In the genomic region with DNA sequence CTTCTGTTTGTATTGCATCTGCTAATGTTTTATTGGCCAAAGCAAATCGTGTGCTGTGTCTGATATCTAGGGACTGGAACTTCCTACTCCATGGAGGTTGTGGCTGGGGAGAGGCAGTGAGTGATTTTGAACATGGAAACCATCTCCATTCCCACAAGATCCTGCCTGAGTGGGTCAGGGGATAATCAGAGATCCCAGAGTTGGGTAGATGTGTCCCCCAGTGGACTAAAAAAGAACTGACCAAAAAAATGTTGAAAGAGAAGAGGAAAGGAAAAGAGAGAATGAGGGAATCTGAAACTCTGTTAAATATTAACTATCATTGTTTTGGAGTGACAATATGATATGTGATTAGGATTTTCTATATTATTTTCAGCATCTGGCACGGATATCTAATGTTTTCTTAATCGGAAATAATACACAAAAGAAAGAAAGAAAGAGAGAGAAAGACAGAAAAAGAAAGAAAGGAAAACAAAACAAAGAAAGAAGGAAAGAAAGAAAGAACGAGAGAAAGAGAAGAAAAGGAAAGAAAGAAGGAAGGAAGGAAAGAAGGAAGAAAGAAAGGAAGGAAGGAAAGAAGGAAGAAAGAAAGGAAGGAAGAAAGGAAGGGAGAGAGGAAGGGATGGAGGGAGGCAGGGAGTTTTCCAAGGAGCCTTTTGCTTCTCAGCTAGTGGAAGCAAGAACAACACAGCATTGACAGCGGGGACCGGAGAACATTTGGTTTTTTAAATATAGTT, we compare ENCODE assay signal across 17 cellular contexts.
A peak's percentile ranks its signal among the peaks of the same experiment; 100 is the strongest.
DNase-seq lines count a peak whose midpoint lies in the region; ATAC-seq and TF ChIP-seq lines count a peak whose summit lies in the region.
"Had no signal": no experiment of that assay in that cellular context is flagged by ENCODE, and none has a peak within 500 bp of the region (broad histone marks: within the 10 kb centered on the region; RNA-seq: fewer than 3 reads in every experiment).

No MANE protein-coding gene starts in this region.

- 29% methylated on average over 6 of the region's 6 CpGs for WGBS in SK-N-SH (ENCODE audit: low lambda C conversion rate)
- 71% methylated on average over 6 of the region's 6 CpGs for WGBS in hepatocyte (ENCODE audit: low lambda C conversion rate, missing lambda C conversion rate)

- no peak for ATAC-seq in SK-N-SH treated with all-trans-retinoic acid at 6 μM for 48 hours

- TF ChIP-seq EP300 in SK-N-SH (IDR thresholded peaks at IDR 0.05; ENCODE audit: borderline replicate concordance in 1 of 2, low read depth in 1 of 2, low read length in 1 of 2) = no peak

- CTCF ChIA-PET in SK-N-SH (lab: Yijun Ruan, JAX) = interaction anchor here (1.1 kb wide), 1 partner anchor 11 kb away, joined by 3 read pairs; no protein-coding TSS in a partner anchor

- H3K27ac ChIP-seq in SK-N-SH (ENCODE audit: low read depth in 2 of 2, low read length in 1 of 2) (no peak overlapping the region), hepatocyte (no peak overlapping the region)
- H3K27ac ChIP-seq: Peyer's patch had no signal

- H3K4me3 ChIP-seq in SK-N-SH (ENCODE audit: low read depth in 2 of 2, low read length in 1 of 2) (no peak overlapping the region), hepatocyte (no peak overlapping the region)
- H3K4me3 ChIP-seq: HAP-1, Peyer's patch had no signal

- H3K4me3 Mint-ChIP-seq in activated T-cell treated with anti-CD3 and anti-CD28 coated beads, Interleukin-2, amount 50 U/mL, for 24 hours = no peak overlapping the region

- H3K9me3 ChIP-seq in SK-N-SH = peaks cover 8% of the 10 kb centered on the region; the same call in 1 of the 2 replicates
- no peaks in the 10 kb centered on the region for H3K9me3 ChIP-seq in hepatocyte (ENCODE audit: low read depth)
- H3K9me3 ChIP-seq: HAP-1, Peyer's patch had no signal

- H3K36me3 Mint-ChIP-seq in activated T-cell treated with anti-CD3 and anti-CD28 coated beads, Interleukin-2, amount 50 U/mL, for 24 hours (ENCODE audit: low read depth) = no peaks in the 10 kb centered on the region

- H4K20me1 ChIP-seq in SK-N-SH (ENCODE audit: insufficient read depth) (no peaks in the 10 kb centered on the region), hepatocyte (ENCODE audit: insufficient read depth, poor library complexity, severe bottlenecking) (no peaks in the 10 kb centered on the region)

- in situ Hi-C loops in SK-MEL-5 (cut with HindIII; ENCODE audit: low pct_unique_long_range_greater_than_20kb, low sequenced_read_pairs) = no loop called here

- H3K9ac ChIP-seq in SK-N-SH = no peak overlapping the region

- H3K4me2 ChIP-seq in SK-N-SH = no peak overlapping the region
- no peak overlapping the region for H3K4me2 ChIP-seq in hepatocyte

- H3K27ac Mint-ChIP-seq in activated T-cell treated with anti-CD3 and anti-CD28 coated beads, Interleukin-2, amount 50 U/mL, for 24 hours = no peak overlapping the region

- no peaks in the 10 kb centered on the region for H3K9me3 Mint-ChIP-seq in activated T-cell treated with anti-CD3 and anti-CD28 coated beads, Interleukin-2, amount 50 U/mL, for 24 hours

- H3K9me2 ChIP-seq in SK-N-SH (no peaks in the 10 kb centered on the region), hepatocyte (replicated peaks; ENCODE audit: insufficient read depth) (no peaks in the 10 kb centered on the region)

- no peaks in the 10 kb centered on the region for H3K36me3 ChIP-seq in SK-N-SH (replicated peaks in 1 of 2; ENCODE audit: control insufficient read depth in 1 of 2, insufficient read depth in 2 of 2, low read length in 1 of 2)
- H3K36me3 ChIP-seq in hepatocyte (replicated peaks; ENCODE audit: insufficient read depth, low read depth) = no peaks in the 10 kb centered on the region
- H3K36me3 ChIP-seq: HAP-1, Peyer's patch had no signal

- H3K79me2 ChIP-seq in SK-N-SH (ENCODE audit: insufficient read depth) (no peaks in the 10 kb centered on the region), hepatocyte (no peaks in the 10 kb centered on the region)

- no peaks in the 10 kb centered on the region for H3K4me1 ChIP-seq in SK-N-SH (ENCODE audit: control insufficient read depth in 1 of 2, insufficient read depth in 2 of 2, low read depth in 1 of 2, low read length in 1 of 2)
- no peaks in the 10 kb centered on the region for H3K4me1 ChIP-seq in hepatocyte (ENCODE audit: insufficient read depth)
- H3K4me1 ChIP-seq: HAP-1, Peyer's patch had no signal

- H3K4me1 Mint-ChIP-seq in activated T-cell treated with anti-CD3 and anti-CD28 coated beads, Interleukin-2, amount 50 U/mL, for 24 hours (ENCODE audit: low read depth) = no peaks in the 10 kb centered on the region

- peak; percentile 52 for TF ChIP-seq RAD21 in SK-N-SH (IDR thresholded peaks at IDR 0.05; ENCODE audit: low read length)

- DNase-seq in SK-N-SH = peak; percentile 14
- DNase-seq in SK-MEL-5 (ENCODE audit: low read depth, low spot score) = peak; percentile 36
- no peak for DNase-seq in hepatocyte (ENCODE audit: low spot score)
- DNase-seq in SKM-1 treated with dmso at 0.1 percent for 144 hours (lab: John Stamatoyannopoulos, UW; ENCODE audit: unreplicated experiment) = no peak
- DNase-seq in activated T-cell treated with anti-CD3 and anti-CD28 coated beads, Interleukin-2, amount 50 U/mL, for 24 hours = no peak
- no peak for DNase-seq in GF-D8 (lab: John Stamatoyannopoulos, UW)
- DNase-seq in activated CD8-positive, alpha-beta memory T cell treated with anti-CD3 and anti-CD28 coated beads for 24 hours = no peak
- DNase-seq: DMS79 treated with DMSO at 0.1 percent for 48 hours, IMR-90, NCI-H1436, NCI-H2081, NCI-H345, NCI-H526 treated with DMSO at 0.1 percent for 48 hours, Peyer's patch, SHP77 had no signal

- TF ChIP-seq CTCF in SK-N-SH (IDR thresholded peaks at IDR 0.05) = no peak
- peak; percentile 2 for TF ChIP-seq CTCF in hepatocyte (IDR thresholded peaks at IDR 0.05; ENCODE audit: poor library complexity)

- H3K27me3 ChIP-seq in SK-N-SH (ENCODE audit: insufficient read depth) = no peaks in the 10 kb centered on the region
- H3K27me3 ChIP-seq in hepatocyte = no peaks in the 10 kb centered on the region
- H3K27me3 ChIP-seq: Peyer's patch had no signal

- no peaks in the 10 kb centered on the region for H3K27me3 Mint-ChIP-seq in activated T-cell treated with anti-CD3 and anti-CD28 coated beads, Interleukin-2, amount 50 U/mL, for 24 hours

- H3F3A ChIP-seq in SK-N-SH (replicated peaks; ENCODE audit: insufficient read depth) = no peaks in the 10 kb centered on the region

- POLR2A ChIA-PET in SK-N-SH (lab: Yijun Ruan, JAX) = no interaction called here

- H2AFZ ChIP-seq in SK-N-SH (ENCODE audit: low read depth) (no peak overlapping the region), hepatocyte (no peak overlapping the region)

TF ChIP-seq in SK-N-SH, 30 proteins besides CTCF, POLR2A, EP300 and RAD21:
- TF ChIP-seq ELF1 (IDR thresholded peaks at IDR 0.05) (no peak), SMC3 (IDR thresholded peaks at IDR 0.05; ENCODE audit: low read depth, low read length) (0 out of 2 replicates have a peak, but pooled peaks have one; percentile 11), SIN3A (IDR thresholded peaks at IDR 0.05; ENCODE audit: borderline replicate concordance, low read depth, low read length) (no peak), EZH2phosphoT487 (IDR thresholded peaks at IDR 0.05; ENCODE audit: borderline replicate concordance, low read depth) (no peak)
- TF ChIP-seq, protein P1, sequence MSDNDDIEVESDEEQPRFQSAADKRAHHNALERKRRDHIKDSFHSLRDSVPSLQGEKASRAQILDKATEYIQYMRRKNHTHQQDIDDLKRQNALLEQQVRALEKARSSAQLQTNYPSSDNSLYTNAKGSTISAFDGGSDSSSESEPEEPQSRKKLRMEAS (IDR thresholded peaks at IDR 0.05; ENCODE audit: low read depth) = no peak

TF ChIP-seq in SK-N-SH treated with all-trans-retinoic acid at 6 μM for 48 hours, 23 proteins besides CTCF, POLR2A, EP300 and RAD21:
- no peak for TF ChIP-seq CSDC2 (CRISPR knock-in tag; IDR thresholded peaks at IDR 0.05)
- TF ChIP-seq ZNF565 (CRISPR knock-in tag; conservative IDR thresholded peaks at IDR 0.05; ENCODE audit: low read depth) = no peak
- TF ChIP-seq ZNF70 (CRISPR knock-in tag; IDR thresholded peaks at IDR 0.05) = no peak

Comparison
In these comparisons a context has a peak if more than half of its experiments do, and no peak if none do; other contexts are left out.
1. DNase-seq: peak in SK-N-SH (single experiment) and SK-MEL-5 (single experiment); none in hepatocyte (single experiment), SKM-1 treated with dmso at 0.1 percent for 144 hours (single experiment), activated T-cell treated with anti-CD3 and anti-CD28 coated beads, Interleukin-2, amount 50 U/mL, for 24 hours (single experiment), GF-D8 (single experiment) and activated CD8-positive, alpha-beta memory T cell treated with anti-CD3 and anti-CD28 coated beads for 24 hours (single experiment).